Comparison of ENCODE assay signal across 10 cellular contexts in the genomic region with DNA sequence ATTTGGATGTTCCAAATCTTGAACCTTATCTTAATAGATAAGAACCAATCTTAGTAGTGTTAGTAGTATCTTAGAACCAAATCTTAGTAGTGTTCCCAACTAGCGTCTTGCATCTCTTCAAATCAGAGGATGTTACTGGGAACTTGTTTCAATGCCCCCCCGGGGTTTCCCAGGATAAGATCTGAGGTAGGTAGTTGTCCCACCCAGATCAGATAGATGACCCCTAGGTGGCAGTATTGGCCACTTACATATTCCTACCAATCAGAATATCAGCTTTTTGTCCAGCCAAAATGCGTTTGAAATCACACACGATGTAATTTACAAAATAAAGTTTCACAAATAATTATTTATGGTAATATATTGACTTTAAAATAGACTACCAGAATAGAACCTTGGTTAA.
DNase-seq lines count a peak whose midpoint lies in the region; ATAC-seq and TF ChIP-seq lines count a peak whose summit lies in the region.
"Had no signal": no experiment of that assay in that cellular context is flagged by ENCODE, and none has a peak within 500 bp of the region (broad histone marks: within the 10 kb centered on the region; RNA-seq: fewer than 3 reads in every experiment).

No MANE protein-coding gene starts in this region.

- H3K4me3 ChIP-seq in SJSA1, result no peak overlapping the region
- H3K4me3 ChIP-seq in neural progenitor cell, result no peak overlapping the region

- no peak for ATAC-seq in HG02938 (IDR thresholded peaks at IDR 0.05; ENCODE audit: unreplicated experiment)

- H3K27ac ChIP-seq in SJSA1 (no peak overlapping the region), neural progenitor cell (no peak overlapping the region)
- H3K27ac ChIP-seq: RWPE1 had no signal

- no peaks in the 10 kb centered on the region for H3K36me3 ChIP-seq in SJSA1
- no peaks in the 10 kb centered on the region for H3K36me3 ChIP-seq in neural progenitor cell

- no peaks in the 10 kb centered on the region for H4K20me1 ChIP-seq in neural progenitor cell (ENCODE audit: low read depth)

- H3K4me1 ChIP-seq in SJSA1 (replicated peaks), result no peaks in the 10 kb centered on the region; the same call in 1 of the 2 replicates
- H3K4me1 ChIP-seq in neural progenitor cell, result peaks cover 8% of the 10 kb centered on the region

- DNase-seq in NCI-H2196 (lab: John Stamatoyannopoulos, UW; ENCODE audit: unreplicated experiment), result peak; percentile 4
- no peak for DNase-seq in NCI-H2196 treated with DMSO at 0.1 percent for 48 hours (lab: John Stamatoyannopoulos, UW; ENCODE audit: unreplicated experiment)
- DNase-seq in HFFc6, result no peak
- peak; percentile 34 to 51 for DNase-seq in SJSA1 (ENCODE audit: low read depth in 1 of 2, low spot score in 2 of 2)
- peak; percentile 18 for DNase-seq in left kidney (ENCODE audit: low read depth, low spot score)
- DNase-seq in pons (ENCODE audit: low spot score), result no peak
- DNase-seq in neural progenitor cell (ENCODE audit: low spot score), result no peak

- no peak overlapping the region for H3K9ac ChIP-seq in neural progenitor cell

- H3K79me2 ChIP-seq in neural progenitor cell (ENCODE audit: low read depth), result no peaks in the 10 kb centered on the region

- H3K27ac Mint-ChIP-seq in HFFc6 (no peak overlapping the region), neural progenitor cell (no peak overlapping the region)
- H3K27ac Mint-ChIP-seq: B cell had no signal

- H3K9me3 Mint-ChIP-seq in HFFc6 (peaks cover 35% of the 10 kb centered on the region), neural progenitor cell (no peaks in the 10 kb centered on the region)

- no peaks in the 10 kb centered on the region for H3K9me3 ChIP-seq in SJSA1 (replicated peaks)
- H3K9me3 ChIP-seq in neural progenitor cell (ENCODE audit: low read depth), result no peaks in the 10 kb centered on the region

- no peak overlapping the region for H3K4me3 Mint-ChIP-seq in HFFc6
- H3K4me3 Mint-ChIP-seq in neural progenitor cell, result no peak overlapping the region
- H3K4me3 Mint-ChIP-seq: B cell had no signal

- peak; percentile 56; the same call in 1 of the 2 replicates for TF ChIP-seq CTCF in HFFc6 (IDR thresholded peaks at IDR 0.05)
- TF ChIP-seq CTCF in neural progenitor cell (IDR thresholded peaks at IDR 0.05), result no peak

- H3K27me3 ChIP-seq in SJSA1 (replicated peaks), result no peaks in the 10 kb centered on the region
- H3K27me3 ChIP-seq in neural progenitor cell, result no peaks in the 10 kb centered on the region

- no peak overlapping the region for H3K4me2 ChIP-seq in neural progenitor cell

- no peaks in the 10 kb centered on the region for H3F3A ChIP-seq in neural progenitor cell (ENCODE audit: low read depth)

- H3K36me3 Mint-ChIP-seq in HFFc6 (ENCODE audit: low read depth), result peaks cover 5% of the 10 kb centered on the region; the same call in 1 of the 2 replicates
- H3K36me3 Mint-ChIP-seq in neural progenitor cell, result no peaks in the 10 kb centered on the region

- H2AFZ ChIP-seq in neural progenitor cell (replicated peaks), result no peak overlapping the region

- H3K27me3 Mint-ChIP-seq in HFFc6 (ENCODE audit: insufficient read depth) (no peaks in the 10 kb centered on the region), neural progenitor cell (ENCODE audit: insufficient read depth, low read depth) (no peaks in the 10 kb centered on the region)

- H3K4me1 Mint-ChIP-seq in HFFc6 (ENCODE audit: low read depth), result no peaks in the 10 kb centered on the region
- peaks cover 3% of the 10 kb centered on the region for H3K4me1 Mint-ChIP-seq in neural progenitor cell
- H3K4me1 Mint-ChIP-seq: B cell had no signal

Comparison
In these comparisons a context has a peak if more than half of its experiments do, and no peak if none do; other contexts are left out.
1. DNase-seq: peak in NCI-H2196 (single experiment), SJSA1 (2 of 2) and left kidney (single experiment); none in NCI-H2196 treated with DMSO at 0.1 percent for 48 hours (single experiment), HFFc6 (single experiment), pons (single experiment) and neural progenitor cell (single experiment).